8 cellular contexts compared by ENCODE assay signal in the genomic region with DNA sequence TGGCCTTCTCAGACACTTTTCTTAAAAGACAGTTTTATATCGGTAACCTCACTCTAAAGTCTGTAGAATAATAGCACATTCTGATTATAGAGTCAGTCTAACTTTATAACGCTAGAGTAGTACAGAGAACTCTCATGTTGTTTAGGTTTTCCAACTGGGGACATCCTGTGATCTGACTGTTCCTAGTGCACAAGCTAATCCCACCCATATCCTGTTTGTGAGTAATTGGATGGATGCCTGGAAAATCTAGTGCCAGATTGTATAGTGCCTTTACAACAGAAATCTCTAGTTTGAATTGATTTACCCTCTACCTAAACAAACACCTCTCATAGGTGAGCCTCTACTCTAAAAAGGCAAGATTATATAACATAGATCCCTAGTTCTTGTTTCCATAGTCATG.
A peak's percentile ranks its signal among the peaks of the same experiment; 100 is the strongest.
DNase-seq lines count a peak whose midpoint lies in the region; ATAC-seq, FAIRE-seq and TF ChIP-seq lines count a peak whose summit lies in the region.

No MANE protein-coding gene starts in this region.

- H3K27me3 Mint-ChIP-seq in naive B cell: no peaks in the 10 kb centered on the region

- TF ChIP-seq POLR2A in endothelial cell of umbilical vein (IDR thresholded peaks at IDR 0.05; ENCODE audit: low read depth, low read length): peak; percentile 29

- peaks cover 45 to 65% (median 47%) of the 10 kb centered on the region in 3 donors for H3K4me1 Mint-ChIP-seq in naive B cell

- peaks cover 4% of the 10 kb centered on the region for H4K20me1 ChIP-seq in endothelial cell of umbilical vein (replicated peaks; ENCODE audit: control insufficient read depth, extremely low read depth, insufficient read depth, low read length)

- no peak for TF ChIP-seq CTCF in endothelial cell of umbilical vein (IDR thresholded peaks at IDR 0.05; ENCODE audit: extremely low read depth in 1 of 2, insufficient read depth in 1 of 2, low read depth in 1 of 2, low read length in 2 of 2)
- TF ChIP-seq CTCF in pancreas (IDR thresholded peaks at IDR 0.05): no peak

- no peaks in the 10 kb centered on the region for H3K9me3 ChIP-seq in endothelial cell of umbilical vein (replicated peaks; ENCODE audit: control insufficient read depth, insufficient read depth, low read length)
- H3K9me3 ChIP-seq in pancreas: no peaks in the 10 kb centered on the region

- intact Hi-C loops in endothelial cell of umbilical vein (cut with micrococcal nuclease) (loop anchor here (2.0 to 5.0 kb wide), 3 partner anchors 104 to 394 kb away; partner anchors contain the start of gene ZNF438), pancreas (cut with DNase I) (no loop called here)

- POLR2A ChIA-PET in endothelial cell of umbilical vein (lab: Charles Lee): no interaction called here

- no TSS peak for BruUV-seq in endothelial cell of umbilical vein (replicated peaks; lab: Mats Ljungman, UMichigan)

- CTCF ChIA-PET in endothelial cell of umbilical vein (lab: Charles Lee): interaction anchor here (0.6 to 1.8 kb wide), 7 partner anchors 10 to 675 kb away, joined by 3 to 6 read pairs (median 3); no protein-coding TSS in a partner anchor

- dilution Hi-C loops in endothelial cell of umbilical vein (cut with MboI; ENCODE audit: extremely low pct_ligation_motif_present, low sequenced_read_pairs): no loop called here

- H3K79me2 ChIP-seq in endothelial cell of umbilical vein (ENCODE audit: control insufficient read depth, insufficient read depth, low read length): peaks cover 81% of the 10 kb centered on the region

- peak; percentile 13 for DNase-seq in COLO829 (ENCODE audit: low spot score)
- DNase-seq in M059J (ENCODE audit: low read depth): peak; percentile 76
- DNase-seq in endothelial cell of umbilical vein (ENCODE audit: low read depth, low spot score): peak; percentile 97
- no peak for DNase-seq in naive B cell
- DNase-seq in NCI-H526 (lab: John Stamatoyannopoulos, UW): no peak
- no peak for DNase-seq in NCI-H128 (lab: John Stamatoyannopoulos, UW; ENCODE audit: unreplicated experiment)
- no peak for DNase-seq in GM19240 (ENCODE audit: insufficient read length, low spot score)
- no peak for DNase-seq in pancreas

- peaks cover 0 to 17% (median 11%) of the 10 kb centered on the region in 7 donors for H3K9me3 Mint-ChIP-seq in naive B cell

- H3K4me3 ChIP-seq in endothelial cell of umbilical vein (replicated peaks in 1 of 3; ENCODE audit: insufficient read depth in 1 of 3, low read depth in 1 of 3, low read length in 3 of 3): peak overlapping the region in 1 of 3 experiments; percentile 46
- H3K4me3 ChIP-seq in pancreas: no peak overlapping the region

- H3K4me3 Mint-ChIP-seq in naive B cell: peak overlapping the region in 5 of 8 donors; percentile 4 to 73 (median 53)

- no peak overlapping the region for H2AFZ ChIP-seq in endothelial cell of umbilical vein (ENCODE audit: low read depth, low read length)

- H3K27ac Mint-ChIP-seq in naive B cell: peak overlapping the region in 3 of 6 donors; percentile 9 to 56 (median 30)

- peak overlapping the region; percentile 95 for H3K4me2 ChIP-seq in endothelial cell of umbilical vein (ENCODE audit: insufficient read depth, low read length)

- peak overlapping the region; percentile 50 for H3K9ac ChIP-seq in endothelial cell of umbilical vein (replicated peaks; ENCODE audit: extremely low read depth, insufficient read depth, low read length)

- H3K4me1 ChIP-seq in endothelial cell of umbilical vein (ENCODE audit: control insufficient read depth, extremely low read depth, insufficient read depth, low read length) (peaks cover 44% of the 10 kb centered on the region), pancreas (no peaks in the 10 kb centered on the region)

- H3K27ac ChIP-seq in endothelial cell of umbilical vein (ENCODE audit: insufficient read depth, low read depth, low read length) (peak overlapping the region; percentile 56), pancreas (no peak overlapping the region)

- FAIRE-seq in endothelial cell of umbilical vein (lab: Jason Lieb, UNC) (peak; percentile 94), pancreas (lab: Jason Lieb, UNC) (no peak)

- H3K36me3 ChIP-seq in endothelial cell of umbilical vein (ENCODE audit: control insufficient read depth in 2 of 2, extremely low read depth in 1 of 2, insufficient read depth in 2 of 2, low read length in 2 of 2) (peaks cover 0 to 3% of the 10 kb centered on the region in 2 experiments), pancreas (no peaks in the 10 kb centered on the region)

- no peaks in the 10 kb centered on the region for H3K9me1 ChIP-seq in endothelial cell of umbilical vein (replicated peaks; ENCODE audit: control insufficient read depth, extremely low read depth, insufficient read depth, low read length)

- 81 to 83% methylated on average over 2 of the region's 2 CpGs for WGBS in pancreas, 2 donors

- peaks cover 7 to 9% of the 10 kb centered on the region in 2 donors for H3K36me3 Mint-ChIP-seq in naive B cell

- ATAC-seq in naive B cell (ENCODE audit: low read depth in 2 of 2): no peak
- ATAC-seq in pancreas: no peak

- H3K27me3 ChIP-seq in endothelial cell of umbilical vein (ENCODE audit: control insufficient read depth in 2 of 2, insufficient read depth in 2 of 2, low read length in 2 of 2): no peaks in the 10 kb centered on the region
- H3K27me3 ChIP-seq in pancreas: no peaks in the 10 kb centered on the region

TF ChIP-seq in endothelial cell of umbilical vein, 7 proteins besides CTCF, POLR2A, EP300 and RAD21:
- TF ChIP-seq MYC (IDR thresholded peaks at IDR 0.05; ENCODE audit: low read depth, low read length) (no peak), EZH2 (IDR thresholded peaks at IDR 0.05; ENCODE audit: borderline replicate concordance, low read depth, low read length, severe bottlenecking) (no peak), POLR2AphosphoS5 (IDR thresholded peaks at IDR 0.05; ENCODE audit: insufficient read depth, low read depth, low read length) (peak; percentile 68), FOS (IDR thresholded peaks at IDR 0.05; ENCODE audit: borderline replicate concordance, insufficient read depth, low read length) (peak; percentile 38), GATA2 (IDR thresholded peaks at IDR 0.05; ENCODE audit: insufficient read depth, insufficient read length, low read depth, low read length) (no peak), JUN (IDR thresholded peaks at IDR 0.05; ENCODE audit: borderline replicate concordance, insufficient read depth, insufficient read length, low read depth) (peak; percentile 63), MAX (IDR thresholded peaks at IDR 0.05; ENCODE audit: insufficient read depth, insufficient read length) (no peak)
TF ChIP-seq in endothelial cell of umbilical vein: peak in this region for 3.

Comparison
In these comparisons a context has a peak if more than half of its experiments do, and no peak if none do; other contexts are left out.
1. DNase-seq: peak in COLO829 (single experiment), M059J (single experiment) and endothelial cell of umbilical vein (single experiment); none in naive B cell (single experiment), NCI-H526 (0 of 2), NCI-H128 (single experiment), GM19240 (single experiment) and pancreas (0 of 6).